Comparison of ENCODE assay signal across 1 cellular context in genomic region chr13:40145139-40145538, GRCh38.
TF ChIP-seq lines count a peak whose summit lies in the region.

No MANE protein-coding gene starts in this region.

TF ChIP-seq in K562, 482 proteins besides CTCF, POLR2A, EP300 and RAD21 (continued from another document):
- TF ChIP-seq AFF1 (IDR thresholded peaks at IDR 0.05; ENCODE audit: low read depth in 1 of 2, partially characterized antibody in 2 of 2) (no peak), SREBF2 (CRISPR knock-in tag; IDR thresholded peaks at IDR 0.05) (no peak), ZNF766 (CRISPR knock-in tag; conservative IDR thresholded peaks at IDR 0.05) (no peak), TFE3 (CRISPR knock-in tag; IDR thresholded peaks at IDR 0.05) (peak; percentile 41), SIN3A (IDR thresholded peaks at IDR 0.05; ENCODE audit: borderline replicate concordance in 2 of 2, control insufficient read depth in 1 of 2, low read depth in 2 of 2, low read length in 2 of 2) (no peak)
